ENCODE assay signal across 8 cellular contexts in genomic region chr5:66306105-66306843, GRCh38.
DNase-seq lines count a peak whose midpoint lies in the region; ATAC-seq and TF ChIP-seq lines count a peak whose summit lies in the region.

No MANE protein-coding gene starts in this region.

- in situ Hi-C loops in Caki2 (cut with HindIII; ENCODE audit: low pct_unique_long_range_greater_than_20kb, low sequenced_read_pairs) = no loop called here

- WGBS in iPS DF 6.9 (ENCODE audit: insufficient coverage, insufficient read length) = no CpG with 5 or more reads among the region's 9 CpGs
- 33% methylated on average over 9 of the region's 9 CpGs for WGBS in smooth muscle cell (ENCODE audit: low lambda C conversion rate)

- H3K4me1 ChIP-seq in KMS-11 (ENCODE audit: low read depth, poor library complexity, severe bottlenecking) (peaks cover 8% of the 10 kb centered on the region), Peyer's patch (no peaks in the 10 kb centered on the region), iPS DF 6.9 (ENCODE audit: control insufficient read depth, insufficient read depth, low read length) (no peaks in the 10 kb centered on the region), smooth muscle cell (ENCODE audit: low read depth) (no peaks in the 10 kb centered on the region)

- TF ChIP-seq CTCF in KMS-11 (conservative IDR thresholded peaks at IDR 0.05; ENCODE audit: low read depth, low read length) (peak; percentile 98), Peyer's patch (IDR thresholded peaks at IDR 0.05) (peak in 5 of 6 experiments; percentile 18 to 71 (median 65)), brain (conservative IDR thresholded peaks at IDR 0.05) (peak; percentile 70 to 80), smooth muscle cell (IDR thresholded peaks at IDR 0.05; ENCODE audit: borderline replicate concordance, insufficient read depth, poor library complexity, severe bottlenecking) (peak; percentile 73)

- H3K27ac ChIP-seq in KMS-11 (no peak overlapping the region), Peyer's patch (no peak overlapping the region), iPS DF 6.9 (ENCODE audit: low read length) (no peak overlapping the region), smooth muscle cell (ENCODE audit: low read depth) (no peak overlapping the region)

- TF ChIP-seq POLR2A in Peyer's patch (IDR thresholded peaks at IDR 0.05) = no peak

- no peaks in the 10 kb centered on the region for H3K79me2 ChIP-seq in KMS-11 (ENCODE audit: insufficient read depth, low read depth)
- H3K79me2 ChIP-seq in smooth muscle cell (ENCODE audit: low read depth) = no peaks in the 10 kb centered on the region

- H3K9ac ChIP-seq in KMS-11 (no peak overlapping the region), smooth muscle cell (ENCODE audit: low read depth) (no peak overlapping the region)

- peaks cover 24% of the 10 kb centered on the region for H3K4me1 Mint-ChIP-seq in brain

- H3K9me3 ChIP-seq in Peyer's patch (no peaks in the 10 kb centered on the region), iPS DF 6.9 (ENCODE audit: control insufficient read depth, insufficient read depth, low read length) (no peaks in the 10 kb centered on the region), smooth muscle cell (replicated peaks; ENCODE audit: low read depth) (no peaks in the 10 kb centered on the region)

- H3K4me2 ChIP-seq in KMS-11 (no peak overlapping the region), smooth muscle cell (no peak overlapping the region)

- ATAC-seq in GM19467 (IDR thresholded peaks at IDR 0.05; ENCODE audit: unreplicated experiment) = peak; percentile 86
- no peak for ATAC-seq in GM18909 (IDR thresholded peaks at IDR 0.05; ENCODE audit: poor library complexity, unreplicated experiment)

- H4K20me1 ChIP-seq in KMS-11 (ENCODE audit: insufficient read depth) = no peaks in the 10 kb centered on the region
- no peaks in the 10 kb centered on the region for H4K20me1 ChIP-seq in smooth muscle cell (ENCODE audit: low read depth)

- peak overlapping the region; percentile 0; the same call in 1 of the 2 replicates for H2AFZ ChIP-seq in KMS-11 (ENCODE audit: low read depth)
- no peak overlapping the region for H2AFZ ChIP-seq in smooth muscle cell (ENCODE audit: low read depth)

- peaks cover 22% of the 10 kb centered on the region for H3K27me3 Mint-ChIP-seq in brain

- no peaks in the 10 kb centered on the region for H3K36me3 Mint-ChIP-seq in brain

- H3K27ac Mint-ChIP-seq in brain = peak overlapping the region in 1 of 5 experiments; percentile 67

- H3K36me3 ChIP-seq in KMS-11 (ENCODE audit: insufficient read depth) (no peaks in the 10 kb centered on the region), Peyer's patch (no peaks in the 10 kb centered on the region), iPS DF 6.9 (ENCODE audit: control insufficient read depth, insufficient read depth, low read length) (no peaks in the 10 kb centered on the region), smooth muscle cell (ENCODE audit: low read depth) (no peaks in the 10 kb centered on the region)

- H3F3A ChIP-seq in smooth muscle cell (ENCODE audit: low read depth) = no peaks in the 10 kb centered on the region

- no peak overlapping the region for H3K4me3 Mint-ChIP-seq in brain

- no peak overlapping the region for H3K4me3 ChIP-seq in KMS-11 (IDR thresholded peaks at IDR 0.05; ENCODE audit: insufficient read depth, low read depth, low read length)
- no peak overlapping the region for H3K4me3 ChIP-seq in Peyer's patch
- no peak overlapping the region for H3K4me3 ChIP-seq in iPS DF 6.9 (ENCODE audit: low read length)
- no peak overlapping the region for H3K4me3 ChIP-seq in smooth muscle cell

- H3K27me3 ChIP-seq in KMS-11 (ENCODE audit: insufficient read depth, low read depth) (no peaks in the 10 kb centered on the region), Peyer's patch (no peaks in the 10 kb centered on the region), iPS DF 6.9 (ENCODE audit: control insufficient read depth, insufficient read depth, low read length) (no peaks in the 10 kb centered on the region; the same call in 1 of the 2 replicates), smooth muscle cell (ENCODE audit: low read depth) (peaks cover 2% of the 10 kb centered on the region)

- H3K9me3 Mint-ChIP-seq in brain = peaks cover 2 to 11% (median 6%) of the 10 kb centered on the region in 5 experiments

- DNase-seq in Caki2 (ENCODE audit: low read depth) (peak; percentile 29), Peyer's patch (peak in 1 of 3 donors; percentile 66), iPS DF 6.9 (ENCODE audit: low read depth, low spot score) (peak; percentile 35), smooth muscle cell (lab: John Stamatoyannopoulos, UW; ENCODE audit: unreplicated experiment) (peak; percentile 3)
